In the genomic region with DNA sequence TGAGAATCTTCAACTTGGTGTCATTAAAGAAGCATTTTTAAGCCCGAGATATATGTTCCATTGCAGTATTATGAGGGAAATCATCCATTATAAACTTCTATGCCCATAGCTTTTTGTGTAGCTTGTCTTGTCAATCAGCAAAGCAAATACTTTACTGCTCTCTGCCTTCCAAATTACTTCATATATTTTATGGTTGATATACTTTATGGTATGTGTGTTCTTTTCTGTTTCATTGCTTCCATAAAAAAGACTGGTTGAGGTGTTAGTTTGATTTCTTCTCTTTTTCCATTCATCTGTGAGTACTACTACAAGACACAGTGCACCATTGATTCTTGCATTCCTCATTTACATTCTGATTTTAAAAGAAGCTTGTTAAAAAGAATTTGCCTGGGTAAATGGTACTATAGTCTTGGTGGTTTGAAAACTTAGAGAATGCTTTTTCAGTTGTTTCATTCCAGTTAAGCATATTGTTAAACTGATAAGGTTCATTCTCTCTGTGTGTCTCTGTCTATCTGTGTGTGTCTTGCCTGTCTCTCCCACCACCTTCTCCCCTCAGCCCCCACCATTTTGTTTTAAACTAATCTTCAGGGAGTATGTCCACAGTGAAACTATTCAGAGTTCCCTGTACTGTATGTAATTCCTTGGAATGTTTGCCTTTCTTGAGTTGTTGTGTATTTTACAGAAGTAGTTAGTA, we compare ENCODE assay signal across 18 cellular contexts. TPM values are rescaled to one million over a fixed set of nuclear protein-coding genes. Genes with fewer than 3 reads are reported as not detected.
DNase-seq lines count a peak whose midpoint lies in the region; ATAC-seq and TF ChIP-seq lines count a peak whose summit lies in the region.
"Had no signal": no experiment of that assay in that cellular context is flagged by ENCODE, and none has a peak within 500 bp of the region (broad histone marks: within the 10 kb centered on the region; RNA-seq: fewer than 3 reads in every experiment).

No MANE protein-coding gene starts in this region.

- H3K36me3 Mint-ChIP-seq in stimulated activated naive CD8-positive, alpha-beta T cell treated with anti-CD3 and anti-CD28 coated beads, Interleukin-15, Interleukin-2, amounts not matched to agents 100 ng/mL and 50 ng/mL, for 24 hours (ENCODE audit: low read depth), result peaks cover 9% of the 10 kb centered on the region
- H3K36me3 Mint-ChIP-seq in activated T-helper 1 cell treated with anti-CD3 and anti-CD28 coated beads, Interleukin-12 subunit alpha, Interleukin-12 subunit beta, Interleukin-2, Interleukin-4 antibody, amounts not matched to agents 30 ng/mL and 10 ng/mL and 1 ng/mL, durations not matched to agents 14 hours and 24 hours and 36 hours (ENCODE audit: low read depth), result peaks cover 3% of the 10 kb centered on the region
- H3K36me3 Mint-ChIP-seq in type B pancreatic cell, result peaks cover 4% of the 10 kb centered on the region

- no peaks in the 10 kb centered on the region for H3K9me3 Mint-ChIP-seq in stimulated activated naive CD8-positive, alpha-beta T cell treated with anti-CD3 and anti-CD28 coated beads, Interleukin-15, Interleukin-2, amounts not matched to agents 100 ng/mL and 50 ng/mL, for 24 hours
- no peaks in the 10 kb centered on the region for H3K9me3 Mint-ChIP-seq in activated T-helper 1 cell treated with anti-CD3 and anti-CD28 coated beads, Interleukin-12 subunit alpha, Interleukin-12 subunit beta, Interleukin-2, Interleukin-4 antibody, amounts not matched to agents 30 ng/mL and 10 ng/mL and 1 ng/mL, durations not matched to agents 14 hours and 24 hours and 36 hours
- peaks cover 5% of the 10 kb centered on the region for H3K9me3 Mint-ChIP-seq in type B pancreatic cell
- H3K9me3 Mint-ChIP-seq: stimulated activated naive CD8-positive, alpha-beta T cell treated with anti-CD3 and anti-CD28 coated beads, Interleukin-15, amount 100 ng/mL, for 72 hours had no signal

- H3K27me3 Mint-ChIP-seq in stimulated activated naive CD8-positive, alpha-beta T cell treated with anti-CD3 and anti-CD28 coated beads, Interleukin-15, Interleukin-2, amounts not matched to agents 100 ng/mL and 50 ng/mL, for 24 hours, result no peaks in the 10 kb centered on the region
- no peaks in the 10 kb centered on the region for H3K27me3 Mint-ChIP-seq in activated T-helper 1 cell treated with anti-CD3 and anti-CD28 coated beads, Interleukin-12 subunit alpha, Interleukin-12 subunit beta, Interleukin-2, Interleukin-4 antibody, amounts not matched to agents 30 ng/mL and 10 ng/mL and 1 ng/mL, durations not matched to agents 14 hours and 24 hours and 36 hours (ENCODE audit: insufficient read depth)
- no peaks in the 10 kb centered on the region for H3K27me3 Mint-ChIP-seq in type B pancreatic cell
- H3K27me3 Mint-ChIP-seq: stimulated activated naive CD8-positive, alpha-beta T cell treated with anti-CD3 and anti-CD28 coated beads, Interleukin-15, amount 100 ng/mL, for 72 hours had no signal

- intact Hi-C loops in activated T-helper 1 cell treated with anti-CD3 and anti-CD28 coated beads, Interleukin-12 subunit alpha, Interleukin-12 subunit beta, Interleukin-2, Interleukin-4 antibody, amounts not matched to agents 30 ng/mL and 10 ng/mL and 1 ng/mL, durations not matched to agents 14 hours and 24 hours and 36 hours (cut with micrococcal nuclease), result no loop called here
- intact Hi-C loops in left colon (cut with DNase I, micrococcal nuclease), result no loop called here

- H3K4me3 Mint-ChIP-seq in stimulated activated naive CD8-positive, alpha-beta T cell treated with anti-CD3 and anti-CD28 coated beads, Interleukin-15, Interleukin-2, amounts not matched to agents 100 ng/mL and 50 ng/mL, for 24 hours, result no peak overlapping the region
- H3K4me3 Mint-ChIP-seq in activated T-helper 1 cell treated with anti-CD3 and anti-CD28 coated beads, Interleukin-12 subunit alpha, Interleukin-12 subunit beta, Interleukin-2, Interleukin-4 antibody, amounts not matched to agents 30 ng/mL and 10 ng/mL and 1 ng/mL, durations not matched to agents 14 hours and 24 hours and 36 hours, result no peak overlapping the region
- no peak overlapping the region for H3K4me3 Mint-ChIP-seq in type B pancreatic cell
- H3K4me3 Mint-ChIP-seq: stimulated activated naive CD8-positive, alpha-beta T cell treated with anti-CD3 and anti-CD28 coated beads, Interleukin-15, amount 100 ng/mL, for 72 hours had no signal

- H3K27ac Mint-ChIP-seq in stimulated activated naive CD8-positive, alpha-beta T cell treated with anti-CD3 and anti-CD28 coated beads, Interleukin-15, Interleukin-2, amounts not matched to agents 100 ng/mL and 50 ng/mL, for 24 hours, result peak overlapping the region; percentile 76
- peak overlapping the region; percentile 42 for H3K27ac Mint-ChIP-seq in activated T-helper 1 cell treated with anti-CD3 and anti-CD28 coated beads, Interleukin-12 subunit alpha, Interleukin-12 subunit beta, Interleukin-2, Interleukin-4 antibody, amounts not matched to agents 30 ng/mL and 10 ng/mL and 1 ng/mL, durations not matched to agents 14 hours and 24 hours and 36 hours
- H3K27ac Mint-ChIP-seq in type B pancreatic cell, result peak overlapping the region; percentile 3
- H3K27ac Mint-ChIP-seq: stimulated activated naive CD8-positive, alpha-beta T cell treated with anti-CD3 and anti-CD28 coated beads, Interleukin-15, amount 100 ng/mL, for 72 hours had no signal

- no peak for TF ChIP-seq CTCF in type B pancreatic cell (conservative IDR thresholded peaks at IDR 0.05)

- no peak for ATAC-seq in stimulated activated naive CD8-positive, alpha-beta T cell treated with anti-CD3 and anti-CD28 coated beads, Interleukin-15, Interleukin-2, amounts not matched to agents 100 U/mL and 50 U/mL, for 24 hours
- peak; percentile 89 for ATAC-seq in left colon
- ATAC-seq: right cardiac atrium; stimulated activated naive CD8-positive, alpha-beta T cell treated with anti-CD3 and anti-CD28 coated beads, Interleukin-15, amount 100 ng/mL, for 72 hours; upper lobe of right lung had no signal

- no peak for DNase-seq in stimulated activated naive CD8-positive, alpha-beta T cell treated with anti-CD3 and anti-CD28 coated beads, Interleukin-15, Interleukin-2, amounts not matched to agents 100 U/mL and 50 U/mL, for 24 hours
- DNase-seq in activated T-helper 1 cell treated with anti-CD3 and anti-CD28 coated beads, Interleukin-12 subunit alpha, Interleukin-12 subunit beta, Interleukin-2, Interleukin-4 antibody, amounts not matched to agents 30 ng/mL and 10 ng/mL and 1 ng/mL, durations not matched to agents 14 hours and 24 hours and 36 hours (ENCODE audit: low spot score), result no peak
- no peak for DNase-seq in left colon
- DNase-seq in type B pancreatic cell (ENCODE audit: extremely low spot score, unreplicated experiment), result no peak
- no peak for DNase-seq in NCI-H446 treated with DMSO at 0.1 percent for 48 hours (lab: John Stamatoyannopoulos, UW)
- no peak for DNase-seq in mesenteric fat pad (ENCODE audit: low spot score)
- DNase-seq in NCI-H1048 (lab: John Stamatoyannopoulos, UW), result no peak
- DNase-seq: activated CD4-positive, CD25-positive, alpha-beta regulatory T cell treated with anti-CD3 and anti-CD28 coated beads, Interleukin-2, amount 50 U/mL, for 72 hours; activated gamma-delta T cell treated with Interleukin-2 at 50 U/mL for 16 hours; aorta; kidney glomerular epithelial cell; midbrain; NCI-H2029; right cardiac atrium; stimulated activated naive CD8-positive, alpha-beta T cell treated with anti-CD3 and anti-CD28 coated beads, Interleukin-15, amount 100 ng/mL, for 72 hours; T-helper 9 cell; upper lobe of right lung had no signal

- H3K4me1 Mint-ChIP-seq in stimulated activated naive CD8-positive, alpha-beta T cell treated with anti-CD3 and anti-CD28 coated beads, Interleukin-15, Interleukin-2, amounts not matched to agents 100 ng/mL and 50 ng/mL, for 24 hours (ENCODE audit: low read depth), result peaks cover 60% of the 10 kb centered on the region
- peaks cover 29% of the 10 kb centered on the region for H3K4me1 Mint-ChIP-seq in activated T-helper 1 cell treated with anti-CD3 and anti-CD28 coated beads, Interleukin-12 subunit alpha, Interleukin-12 subunit beta, Interleukin-2, Interleukin-4 antibody, amounts not matched to agents 30 ng/mL and 10 ng/mL and 1 ng/mL, durations not matched to agents 14 hours and 24 hours and 36 hours (ENCODE audit: low read depth)
- H3K4me1 Mint-ChIP-seq in type B pancreatic cell (ENCODE audit: unreplicated experiment), result peaks cover 5% of the 10 kb centered on the region

RNA-seq across cellular contexts. Expression of a gene that starts 27.1 kb away (rescaled TPM):
- 117 TPM in 2 replicates for total RNA-seq in activated T-helper 1 cell treated with anti-CD3 and anti-CD28 coated beads, Interleukin-12 subunit alpha, Interleukin-12 subunit beta, Interleukin-2, Interleukin-4 antibody, amounts not matched to agents 30 ng/mL and 10 ng/mL and 1 ng/mL, durations not matched to agents 14 hours and 24 hours and 36 hours
- total RNA-seq in left colon (10 to 100 TPM; 58.8 to 66.8 TPM), type B pancreatic cell (ENCODE audit: low replicate concordance) (62.5 and 89.5 TPM in 2 replicates), mesenteric fat pad (52.0 TPM)

Comparison
In these comparisons a context has a peak if more than half of its experiments do, and no peak if none do; other contexts are left out.
1. H3K27ac Mint-ChIP-seq: peak in every context shown above with its lines; median percentile 76 in stimulated activated naive CD8-positive, alpha-beta T cell treated with anti-CD3 and anti-CD28 coated beads, Interleukin-15, Interleukin-2, amounts not matched to agents 100 ng/mL and 50 ng/mL, for 24 hours; 42 in activated T-helper 1 cell treated with anti-CD3 and anti-CD28 coated beads, Interleukin-12 subunit alpha, Interleukin-12 subunit beta, Interleukin-2, Interleukin-4 antibody, amounts not matched to agents 30 ng/mL and 10 ng/mL and 1 ng/mL, durations not matched to agents 14 hours and 24 hours and 36 hours; 3 in type B pancreatic cell.